ENCODE assay signal across 1 cellular context in genomic region chr19:2253106-2254051, GRCh38.
TF ChIP-seq lines count a peak whose summit lies in the region.

No MANE protein-coding gene starts in this region.

TF ChIP-seq in HepG2, 621 proteins besides CTCF, POLR2A, EP300 and RAD21 (continued from another document and continues in another):
- TF ChIP-seq MAX (IDR thresholded peaks at IDR 0.05) (peak; percentile 59; the same call in 1 of the 2 replicates), CENPBD1 (CRISPR knock-in tag; IDR thresholded peaks at IDR 0.05; ENCODE audit: borderline replicate concordance, low read depth) (no peak), KLF9 (CRISPR knock-in tag; IDR thresholded peaks at IDR 0.05; ENCODE audit: low read depth) (no peak), U2AF2 (IDR thresholded peaks at IDR 0.05; ENCODE audit: low read depth, low read length) (no peak), JUNB (CRISPR knock-in tag; IDR thresholded peaks at IDR 0.05; ENCODE audit: borderline replicate concordance) (no peak), ZNF572 (CRISPR knock-in tag; IDR thresholded peaks at IDR 0.05) (no peak), ZBED4 (CRISPR knock-in tag; IDR thresholded peaks at IDR 0.05; ENCODE audit: borderline replicate concordance) (0 out of 2 replicates have a peak, but pooled peaks have one; percentile 26), HOXA9 (CRISPR knock-in tag; IDR thresholded peaks at IDR 0.05; ENCODE audit: borderline replicate concordance) (no peak), ZBTB21 (CRISPR knock-in tag; IDR thresholded peaks at IDR 0.05) (no peak), ZFP82 (CRISPR knock-in tag; IDR thresholded peaks at IDR 0.05; ENCODE audit: borderline replicate concordance) (no peak), FOXO1 (CRISPR knock-in tag; IDR thresholded peaks at IDR 0.05) (no peak; the same call in 1 of the 2 replicates), ZNF589 (CRISPR knock-in tag; conservative IDR thresholded peaks at IDR 0.05) (0 out of 2 replicates have a peak, but pooled peaks have one; percentile 54), ZSCAN30 (CRISPR knock-in tag; IDR thresholded peaks at IDR 0.05) (no peak), MEIS1 (CRISPR knock-in tag; IDR thresholded peaks at IDR 0.05; ENCODE audit: borderline replicate concordance) (no peak; the same call in 1 of the 2 replicates), NCOR1 (IDR thresholded peaks at IDR 0.05; ENCODE audit: borderline replicate concordance, low read length) (peak; percentile 35; the same call in 1 of the 2 replicates), HIVEP1 (CRISPR knock-in tag; IDR thresholded peaks at IDR 0.05) (peak; percentile 24; the same call in 1 of the 2 replicates), ZFP91 (CRISPR knock-in tag; IDR thresholded peaks at IDR 0.05; ENCODE audit: borderline replicate concordance) (no peak), KDM4B (CRISPR knock-in tag; IDR thresholded peaks at IDR 0.05) (no peak), ZNF558 (CRISPR knock-in tag; IDR thresholded peaks at IDR 0.05; ENCODE audit: borderline replicate concordance) (0 out of 2 replicates have a peak, but pooled peaks have one; percentile 18), ZNF333 (CRISPR knock-in tag; IDR thresholded peaks at IDR 0.05; ENCODE audit: borderline replicate concordance) (peak; percentile 20; the same call in 1 of the 2 replicates), HNRNPL (IDR thresholded peaks at IDR 0.05; ENCODE audit: low read depth, low read length) (peak; percentile 58; the same call in 1 of the 2 replicates), ZNF619 (CRISPR knock-in tag; IDR thresholded peaks at IDR 0.05) (peak; percentile 22; the same call in 1 of the 2 replicates), HNRNPLL (IDR thresholded peaks at IDR 0.05; ENCODE audit: low read depth, low read length, poor library complexity, severe bottlenecking) (peak; percentile 62), ZNF550 (CRISPR knock-in tag; IDR thresholded peaks at IDR 0.05; ENCODE audit: borderline replicate concordance) (no peak), ZNF614 (CRISPR knock-in tag; IDR thresholded peaks at IDR 0.05; ENCODE audit: borderline replicate concordance) (no peak), STAT6 (CRISPR knock-in tag; IDR thresholded peaks at IDR 0.05; ENCODE audit: borderline replicate concordance) (no peak), ZSCAN5A (CRISPR knock-in tag; IDR thresholded peaks at IDR 0.05; ENCODE audit: borderline replicate concordance) (no peak), ZBTB40 (IDR thresholded peaks at IDR 0.05) (no peak), ZBTB40 (CRISPR knock-in tag; IDR thresholded peaks at IDR 0.05) (peak; percentile 7; the same call in 1 of the 2 replicates), DPF2 (CRISPR knock-in tag; IDR thresholded peaks at IDR 0.05; ENCODE audit: borderline replicate concordance, low read depth) (0 out of 2 replicates have a peak, but pooled peaks have one; percentile 19), ZNF788 (CRISPR knock-in tag; IDR thresholded peaks at IDR 0.05; ENCODE audit: borderline replicate concordance) (no peak; the same call in 1 of the 2 replicates), ZNF513 (CRISPR knock-in tag; conservative IDR thresholded peaks at IDR 0.05) (no peak), MBD4 (IDR thresholded peaks at IDR 0.05; ENCODE audit: borderline replicate concordance, low read length) (no peak), POLR2AphosphoS5 (IDR thresholded peaks at IDR 0.05; ENCODE audit: low read depth, low read length) (no peak), BRD4 (CRISPR knock-in tag; IDR thresholded peaks at IDR 0.05) (no peak), ZNF225 (CRISPR knock-in tag; IDR thresholded peaks at IDR 0.05) (no peak)
